13 cellular contexts compared by ENCODE assay signal in genomic region chr13:44267966-44268365, GRCh38.
A peak's percentile ranks its signal among the peaks of the same experiment; 100 is the strongest.
DNase-seq lines count a peak whose midpoint lies in the region; ATAC-seq, FAIRE-seq and TF ChIP-seq lines count a peak whose summit lies in the region.
"Had no signal": no experiment of that assay in that cellular context is flagged by ENCODE, and none has a peak within 500 bp of the region (broad histone marks: within the 10 kb centered on the region; RNA-seq: fewer than 3 reads in every experiment).

No MANE protein-coding gene starts in this region.

- no peaks in the 10 kb centered on the region for H3K36me3 Mint-ChIP-seq in astrocyte (ENCODE audit: low read depth, unreplicated experiment)

- peak in 1 of 2 donors; percentile 20 for TF ChIP-seq POLR2A in tibial nerve (IDR thresholded peaks at IDR 0.05)

- H3K27ac ChIP-seq in astrocyte (ENCODE audit: low read depth, low read length), result peak overlapping the region; percentile 64
- H3K27ac ChIP-seq in foreskin keratinocyte, result peak overlapping the region; percentile 91
- peak overlapping the region in 3 of 4 donors; percentile 12 to 86 (median 79) for H3K27ac ChIP-seq in tibial nerve
- H3K27ac ChIP-seq in caudate nucleus (ENCODE audit: low read depth, low read length), result no peak overlapping the region
- H3K27ac ChIP-seq: testis had no signal

- H3K79me2 ChIP-seq in astrocyte (ENCODE audit: insufficient read depth, low read length), result no peaks in the 10 kb centered on the region

- peaks cover 4% of the 10 kb centered on the region for H3K9me3 Mint-ChIP-seq in astrocyte (ENCODE audit: unreplicated experiment)
- H3K9me3 Mint-ChIP-seq: nephron had no signal

- WGBS in tibial nerve, 2 donors, result 79 to 83% methylated on average over 4 of the region's 4 CpGs

- DNase-seq in HT1080 (ENCODE audit: low read depth) (peak; percentile 89), astrocyte (ENCODE audit: low read depth) (peak; percentile 96), foreskin keratinocyte (peak; percentile 92 to 96), tibial nerve (ENCODE audit: low spot score in 2 of 2) (no peak), caudate nucleus (lab: John Stamatoyannopoulos, UW) (no peak)
- DNase-seq: activated CD8-positive, alpha-beta T cell treated with anti-CD3 and anti-CD28 coated beads, Interleukin-2, amount 10 ng/mL, durations not matched to agents 7 days and 5 days; activated effector memory CD4-positive, alpha-beta T cell treated with anti-CD3 and anti-CD28 coated beads, Interleukin-2, amount 50 U/mL, for 16 hours; foreskin melanocyte; small intestine; testis had no signal

- H3K27me3 Mint-ChIP-seq in astrocyte (ENCODE audit: low read depth, unreplicated experiment), result peaks cover 6% of the 10 kb centered on the region

- H3K4me1 Mint-ChIP-seq in astrocyte (ENCODE audit: low read depth, unreplicated experiment), result peaks cover 10% of the 10 kb centered on the region

- no peak overlapping the region for H3K4me3 Mint-ChIP-seq in astrocyte (ENCODE audit: unreplicated experiment)
- H3K4me3 Mint-ChIP-seq: activated CD8-positive, alpha-beta T cell treated with anti-CD3 and anti-CD28 coated beads, Interleukin-2, amount 10 ng/mL, durations not matched to agents 7 days and 5 days; nephron had no signal

- peak in 1 of 2 donors; percentile 72 for TF ChIP-seq EP300 in tibial nerve (IDR thresholded peaks at IDR 0.05)

- H3K4me3 ChIP-seq in astrocyte (ENCODE audit: insufficient read depth, low read depth, low read length), result peak overlapping the region; percentile 3
- no peak overlapping the region for H3K4me3 ChIP-seq in tibial nerve
- H3K4me3 ChIP-seq: testis had no signal

- ATAC-seq in foreskin keratinocyte (peak; percentile 68), HG03097 (IDR thresholded peaks at IDR 0.05; ENCODE audit: low FRiP score, unreplicated experiment) (no peak)
- ATAC-seq in activated CD4-positive, CD25-positive, alpha-beta regulatory T cell treated with anti-CD3 and anti-CD28 coated beads, Interleukin-2, amount 50 U/mL, for 24 hours, result no peak
- ATAC-seq: activated CD8-positive, alpha-beta T cell treated with anti-CD3 and anti-CD28 coated beads, Interleukin-2, amount 10 ng/mL, durations not matched to agents 7 days and 5 days had no signal

- FAIRE-seq in astrocyte (lab: Jason Lieb, UNC), result peak; percentile 92
- FAIRE-seq: small intestine had no signal

- H4K20me1 ChIP-seq in astrocyte (ENCODE audit: insufficient read depth, low read length), result no peaks in the 10 kb centered on the region

- H3K9ac ChIP-seq in astrocyte (ENCODE audit: low read length), result peak overlapping the region; percentile 33

- no peaks in the 10 kb centered on the region for H3K36me3 ChIP-seq in astrocyte (ENCODE audit: insufficient read depth, low read length)
- H3K36me3 ChIP-seq in tibial nerve, result no peaks in the 10 kb centered on the region

- H3K27ac Mint-ChIP-seq in astrocyte (ENCODE audit: unreplicated experiment), result no peak overlapping the region
- H3K27ac Mint-ChIP-seq: activated CD8-positive, alpha-beta T cell treated with anti-CD3 and anti-CD28 coated beads, Interleukin-2, amount 10 ng/mL, durations not matched to agents 7 days and 5 days had no signal

- H3K4me1 ChIP-seq in astrocyte (ENCODE audit: insufficient read depth, low read length) (peaks cover 36% of the 10 kb centered on the region), foreskin keratinocyte (peaks cover 13% of the 10 kb centered on the region), tibial nerve (peaks cover 0 to 36% (median 8%) of the 10 kb centered on the region in 4 donors)

- no peaks in the 10 kb centered on the region for H3K27me3 ChIP-seq in astrocyte (ENCODE audit: insufficient read depth, low read length)
- no peaks in the 10 kb centered on the region for H3K27me3 ChIP-seq in foreskin keratinocyte
- no peaks in the 10 kb centered on the region for H3K27me3 ChIP-seq in tibial nerve
- H3K27me3 ChIP-seq: testis had no signal

- peak overlapping the region; percentile 53 for H3K4me2 ChIP-seq in astrocyte (ENCODE audit: low read length)

- no peak for TF ChIP-seq CTCF in astrocyte (IDR thresholded peaks at IDR 0.05; ENCODE audit: insufficient read depth, low read depth, low read length)
- no peak for TF ChIP-seq CTCF in foreskin keratinocyte (conservative IDR thresholded peaks at IDR 0.05)
- TF ChIP-seq CTCF in tibial nerve (IDR thresholded peaks at IDR 0.05), result no peak

- no peak overlapping the region for H2AFZ ChIP-seq in astrocyte (ENCODE audit: low read depth, low read length)

- H3K9me3 ChIP-seq in astrocyte (ENCODE audit: insufficient read depth, low read depth, low read length) (no peaks in the 10 kb centered on the region), tibial nerve (no peaks in the 10 kb centered on the region)
- H3K9me3 ChIP-seq: testis had no signal

Comparison
In these comparisons a context has a peak if more than half of its experiments do, and no peak if none do; other contexts are left out.
1. DNase-seq: peak in HT1080 (single experiment), astrocyte (single experiment) and foreskin keratinocyte (2 of 2); none in tibial nerve (0 of 2) and caudate nucleus (0 of 61).